In genomic region chr3:98885851-98886250, GRCh38 we compare ENCODE assay signal across 16 cellular contexts. TPM values are rescaled to one million over a fixed set of nuclear protein-coding genes. Genes with fewer than 3 reads are reported as not detected.
A peak's percentile ranks its signal among the peaks of the same experiment; 100 is the strongest.
DNase-seq lines count a peak whose midpoint lies in the region; ATAC-seq and TF ChIP-seq lines count a peak whose summit lies in the region.
"Had no signal": no experiment of that assay in that cellular context is flagged by ENCODE, and none has a peak within 500 bp of the region (broad histone marks: within the 10 kb centered on the region; RNA-seq: fewer than 3 reads in every experiment).

No MANE protein-coding gene starts in this region.

- peak overlapping the region; percentile 7; the same call in 1 of the 2 replicates for H3K4me3 ChIP-seq in PC-3 (ENCODE audit: low read length)
- H3K4me3 ChIP-seq: ascending aorta, thoracic aorta had no signal

- H3K4me3 Mint-ChIP-seq in mesothelial cell of epicardium: no peak overlapping the region
- no peak overlapping the region for H3K4me3 Mint-ChIP-seq in activated T-helper 1 cell treated with anti-CD3 and anti-CD28 coated beads, Interleukin-12 subunit alpha, Interleukin-12 subunit beta, Interleukin-2, Interleukin-4 antibody, amounts not matched to agents 30 ng/mL and 10 ng/mL and 1 ng/mL, durations not matched to agents 14 hours and 24 hours and 36 hours
- H3K4me3 Mint-ChIP-seq: T-helper 1 cell treated with Interleukin-12 subunit alpha and Interleukin-12 subunit beta and Interleukin-4 antibody, amounts not matched to agents 30 μg/mL and 1 μg/mL, for 36 hours had no signal

- H3K27me3 Mint-ChIP-seq in mesothelial cell of epicardium (ENCODE audit: low read depth): no peaks in the 10 kb centered on the region
- H3K27me3 Mint-ChIP-seq in activated T-helper 1 cell treated with anti-CD3 and anti-CD28 coated beads, Interleukin-12 subunit alpha, Interleukin-12 subunit beta, Interleukin-2, Interleukin-4 antibody, amounts not matched to agents 30 ng/mL and 10 ng/mL and 1 ng/mL, durations not matched to agents 14 hours and 24 hours and 36 hours (ENCODE audit: insufficient read depth): no peaks in the 10 kb centered on the region

- H3K27ac ChIP-seq in PC-3 (ENCODE audit: low read length): peak overlapping the region; percentile 41
- H3K27ac ChIP-seq: ascending aorta, RWPE1, thoracic aorta had no signal

- H3K4me1 ChIP-seq in PC-3 (ENCODE audit: insufficient read depth, low read length): peaks cover 69% of the 10 kb centered on the region

- TF ChIP-seq CTCF in PC-3 (conservative IDR thresholded peaks at IDR 0.05; ENCODE audit: low read depth, low read length) (no peak), mesothelial cell of epicardium (IDR thresholded peaks at IDR 0.05; ENCODE audit: unreplicated experiment) (no peak)

- CTCF ChIA-PET in PC-3 (lab: Charles Lee): no interaction called here

- BruUV-seq in PC-3 (replicated peaks; lab: Mats Ljungman, UMichigan): no TSS peak

- no peak overlapping the region for H2AFZ ChIP-seq in PC-3 (ENCODE audit: low read length)

- H3K9me3 Mint-ChIP-seq in mesothelial cell of epicardium: peaks cover 3% of the 10 kb centered on the region
- no peaks in the 10 kb centered on the region for H3K9me3 Mint-ChIP-seq in activated T-helper 1 cell treated with anti-CD3 and anti-CD28 coated beads, Interleukin-12 subunit alpha, Interleukin-12 subunit beta, Interleukin-2, Interleukin-4 antibody, amounts not matched to agents 30 ng/mL and 10 ng/mL and 1 ng/mL, durations not matched to agents 14 hours and 24 hours and 36 hours
- H3K9me3 Mint-ChIP-seq: T-helper 1 cell treated with Interleukin-12 subunit alpha and Interleukin-12 subunit beta and Interleukin-4 antibody, amounts not matched to agents 30 μg/mL and 1 μg/mL, for 36 hours had no signal

- H3K27ac Mint-ChIP-seq in mesothelial cell of epicardium: peak overlapping the region; percentile 5
- H3K27ac Mint-ChIP-seq in activated T-helper 1 cell treated with anti-CD3 and anti-CD28 coated beads, Interleukin-12 subunit alpha, Interleukin-12 subunit beta, Interleukin-2, Interleukin-4 antibody, amounts not matched to agents 30 ng/mL and 10 ng/mL and 1 ng/mL, durations not matched to agents 14 hours and 24 hours and 36 hours: no peak overlapping the region
- H3K27ac Mint-ChIP-seq: T-helper 1 cell treated with Interleukin-12 subunit alpha and Interleukin-12 subunit beta and Interleukin-4 antibody, amounts not matched to agents 30 μg/mL and 1 μg/mL, for 36 hours had no signal

- intact Hi-C loops in PC-3 (cut with micrococcal nuclease): loop anchor here (2.0 kb wide), 1 partner anchor 69 kb away; no protein-coding TSS in a partner anchor
- intact Hi-C loops in sciatic nerve (cut with DNase I): no loop called here
- intact Hi-C loops in activated T-helper 1 cell treated with anti-CD3 and anti-CD28 coated beads, Interleukin-12 subunit alpha, Interleukin-12 subunit beta, Interleukin-2, Interleukin-4 antibody, amounts not matched to agents 30 ng/mL and 10 ng/mL and 1 ng/mL, durations not matched to agents 14 hours and 24 hours and 36 hours (cut with micrococcal nuclease): no loop called here

- H3K4me1 Mint-ChIP-seq in mesothelial cell of epicardium: peaks cover 36% of the 10 kb centered on the region
- no peaks in the 10 kb centered on the region for H3K4me1 Mint-ChIP-seq in activated T-helper 1 cell treated with anti-CD3 and anti-CD28 coated beads, Interleukin-12 subunit alpha, Interleukin-12 subunit beta, Interleukin-2, Interleukin-4 antibody, amounts not matched to agents 30 ng/mL and 10 ng/mL and 1 ng/mL, durations not matched to agents 14 hours and 24 hours and 36 hours (ENCODE audit: low read depth)

- DNase-seq in DMS79 (lab: John Stamatoyannopoulos, UW) (peak; percentile 15), PC-3 (no peak), dedifferentiated amniotic fluid mesenchymal stem cell (ENCODE audit: extremely low spot score) (peak; percentile 31), mesothelial cell of epicardium (ENCODE audit: low spot score in 2 of 2, unreplicated experiment in 2 of 2) (no peak), NCI-H1694 treated with DMSO at 0.1 percent for 48 hours (lab: John Stamatoyannopoulos, UW) (no peak), sciatic nerve (ENCODE audit: low spot score) (no peak)
- DNase-seq in activated T-helper 1 cell treated with anti-CD3 and anti-CD28 coated beads, Interleukin-12 subunit alpha, Interleukin-12 subunit beta, Interleukin-2, Interleukin-4 antibody, amounts not matched to agents 30 ng/mL and 10 ng/mL and 1 ng/mL, durations not matched to agents 14 hours and 24 hours and 36 hours (ENCODE audit: low spot score): no peak
- DNase-seq: activated CD4-positive, CD25-positive, alpha-beta regulatory T cell treated with anti-CD3 and anti-CD28 coated beads, Interleukin-2, amount 50 U/mL, for 72 hours; Caco-2; NCI-H774; stimulated activated CD4-positive, alpha-beta T cell treated with anti-CD3 and anti-CD28 coated beads, Interleukin-2, amount 100 ng/mL, for 24 hours had no signal

- POLR2A ChIA-PET in PC-3 (lab: Charles Lee; ENCODE audit: unreplicated experiment): interaction anchor here (0.5 kb wide), 1 partner anchor 147 kb away, joined by 9 read pairs; no protein-coding TSS in a partner anchor

- no peak for ATAC-seq in PC-3
- ATAC-seq in HG03095 (IDR thresholded peaks at IDR 0.05; ENCODE audit: unreplicated experiment): no peak
- no peak for ATAC-seq in sciatic nerve

- H3K27me3 ChIP-seq in PC-3 (ENCODE audit: low read length): no peaks in the 10 kb centered on the region
- H3K27me3 ChIP-seq: ascending aorta had no signal

- peaks cover 100% of the 10 kb centered on the region for H3K79me2 ChIP-seq in PC-3 (ENCODE audit: low read length)

- peaks cover 80% of the 10 kb centered on the region for H3K36me3 ChIP-seq in PC-3 (ENCODE audit: low read depth, low read length)
- H3K36me3 ChIP-seq: thoracic aorta had no signal

- H3K9me2 ChIP-seq in PC-3 (replicated peaks; ENCODE audit: low read length): no peaks in the 10 kb centered on the region

- H4K20me1 ChIP-seq in PC-3 (ENCODE audit: low read length): peaks cover 74% of the 10 kb centered on the region

- peaks cover 14% of the 10 kb centered on the region for H3F3A ChIP-seq in PC-3 (ENCODE audit: low read length, unreplicated experiment)

- no peaks in the 10 kb centered on the region for H3K9me3 ChIP-seq in PC-3 (ENCODE audit: low read length)
- H3K9me3 ChIP-seq: ascending aorta, Caco-2, thoracic aorta had no signal

- H3K36me3 Mint-ChIP-seq in mesothelial cell of epicardium: peaks cover 12% of the 10 kb centered on the region
- H3K36me3 Mint-ChIP-seq in activated T-helper 1 cell treated with anti-CD3 and anti-CD28 coated beads, Interleukin-12 subunit alpha, Interleukin-12 subunit beta, Interleukin-2, Interleukin-4 antibody, amounts not matched to agents 30 ng/mL and 10 ng/mL and 1 ng/mL, durations not matched to agents 14 hours and 24 hours and 36 hours (ENCODE audit: low read depth): peaks cover 2% of the 10 kb centered on the region

- H3K9ac ChIP-seq in PC-3 (ENCODE audit: low read length): no peak overlapping the region

- H3K4me2 ChIP-seq in PC-3 (ENCODE audit: low read length): peak overlapping the region; percentile 46

RNA-seq across cellular contexts. Expression of gene DCBLD2, which starts 15.6 kb away (rescaled TPM):
- 265 and 307 TPM in 2 replicates for total RNA-seq in PC-3 (2014; rRNA removed)
- total RNA-seq in mesothelial cell of epicardium: 53.0 to 57.9 TPM (median 56.5 TPM) in 3 replicates
- total RNA-seq in sciatic nerve: 41.8 TPM
- total RNA-seq in activated T-helper 1 cell treated with anti-CD3 and anti-CD28 coated beads, Interleukin-12 subunit alpha, Interleukin-12 subunit beta, Interleukin-2, Interleukin-4 antibody, amounts not matched to agents 30 ng/mL and 10 ng/mL and 1 ng/mL, durations not matched to agents 14 hours and 24 hours and 36 hours: 1.5 and 2.3 TPM in 2 replicates

Comparison
In these comparisons a context has a peak if more than half of its experiments do, and no peak if none do; other contexts are left out.
1. DNase-seq: peak in DMS79 (single experiment) and dedifferentiated amniotic fluid mesenchymal stem cell (single experiment); none in PC-3 (single experiment), mesothelial cell of epicardium (0 of 2), NCI-H1694 treated with DMSO at 0.1 percent for 48 hours (single experiment), sciatic nerve (single experiment) and activated T-helper 1 cell treated with anti-CD3 and anti-CD28 coated beads, Interleukin-12 subunit alpha, Interleukin-12 subunit beta, Interleukin-2, Interleukin-4 antibody, amounts not matched to agents 30 ng/mL and 10 ng/mL and 1 ng/mL, durations not matched to agents 14 hours and 24 hours and 36 hours (single experiment).
2. RNA of gene DCBLD2, which starts 15.6 kb away (total RNA-seq): 265 to 307 TPM in PC-3, 53.0 to 57.9 TPM in mesothelial cell of epicardium and 41.8 TPM in sciatic nerve (single experiment); 1.5 to 2.3 TPM in activated T-helper 1 cell treated with anti-CD3 and anti-CD28 coated beads, Interleukin-12 subunit alpha, Interleukin-12 subunit beta, Interleukin-2, Interleukin-4 antibody, amounts not matched to agents 30 ng/mL and 10 ng/mL and 1 ng/mL, durations not matched to agents 14 hours and 24 hours and 36 hours; every median in the first group is over 10 times any median in the second.